In the genomic region with DNA sequence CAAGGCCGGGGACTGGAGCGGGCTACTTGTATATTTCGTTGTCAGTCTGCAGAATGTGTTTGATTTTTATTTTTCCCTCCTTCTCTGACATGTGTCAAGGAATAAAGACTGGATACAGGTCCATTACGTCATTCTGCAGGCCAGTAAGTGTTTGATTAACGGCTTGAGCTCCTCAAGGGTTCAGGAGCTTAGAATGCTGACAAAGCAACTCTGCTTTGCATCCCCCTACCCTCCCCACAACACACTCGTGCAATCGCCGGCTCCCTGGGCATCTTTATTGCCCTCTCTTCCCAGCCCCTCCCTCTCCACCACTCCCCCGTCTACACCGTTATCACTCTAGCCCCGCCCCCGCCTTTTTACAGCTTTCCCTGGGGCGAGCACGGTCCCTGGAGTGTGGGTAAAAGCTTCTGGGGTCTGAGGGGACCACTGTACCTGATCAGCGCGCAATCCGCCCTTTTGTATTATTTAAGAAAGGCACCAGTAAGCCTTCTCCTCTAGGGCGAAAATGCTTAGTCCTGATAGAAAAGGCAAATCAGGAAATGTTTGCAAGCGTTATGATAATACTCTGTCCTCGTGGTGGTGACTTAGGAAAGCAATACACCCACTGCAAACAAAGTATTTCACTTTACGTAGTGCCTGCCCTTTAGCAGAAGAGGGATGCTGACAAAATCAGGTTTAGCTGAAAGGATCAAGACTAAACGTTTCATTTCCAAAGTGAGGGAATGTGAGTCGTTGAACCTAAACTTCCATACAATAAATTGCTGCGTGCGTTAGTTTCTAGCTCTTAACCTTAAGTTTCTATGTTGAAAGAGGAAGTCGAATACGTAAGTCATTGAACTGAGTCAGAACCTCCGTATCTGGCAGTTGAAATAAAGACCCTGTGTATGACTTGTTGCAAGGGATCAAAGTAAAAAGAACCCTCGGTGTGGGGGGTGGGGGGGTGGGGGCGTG, we compare ENCODE assay signal across 1 cellular context.
A peak's percentile ranks its signal among the peaks of the same experiment; 100 is the strongest.
TF ChIP-seq lines count a peak whose summit lies in the region.

No MANE protein-coding gene starts in this region.

TF ChIP-seq in GM12878, 131 proteins besides CTCF, POLR2A, EP300 and RAD21 (continued from another document):
- TF ChIP-seq BCLAF1 (IDR thresholded peaks at IDR 0.05) (no peak), EGR1 (IDR thresholded peaks at IDR 0.05; ENCODE audit: borderline replicate concordance in 1 of 2, low read depth in 2 of 2, low read length in 2 of 2) (peak in 1 of 2 experiments; percentile 70; a peak in 2 of 3 replicates), TAF1 (IDR thresholded peaks at IDR 0.05; ENCODE audit: borderline replicate concordance, low read depth, low read length) (peak; percentile 32; the same call in 1 of the 2 replicates), RCOR1 (conservative IDR thresholded peaks at IDR 0.05; ENCODE audit: low read depth, low read length) (no peak), FOXM1 (IDR thresholded peaks at IDR 0.05; ENCODE audit: low read depth, low read length) (0 out of 2 replicates have a peak, but pooled peaks have one; percentile 6), POU2F2 (IDR thresholded peaks at IDR 0.05; ENCODE audit: borderline replicate concordance, low read depth, low read length) (no peak), KLF5 (IDR thresholded peaks at IDR 0.05; ENCODE audit: partially characterized antibody) (no peak), MTA2 (IDR thresholded peaks at IDR 0.05; ENCODE audit: low read depth) (peak; percentile 44), YBX1 (IDR thresholded peaks at IDR 0.05) (no peak), IKZF2 (IDR thresholded peaks at IDR 0.05) (peak in 1 of 2 experiments; percentile 71; a peak in 3 of 4 replicates), BRCA1 (IDR thresholded peaks at IDR 0.05; ENCODE audit: low read depth, low read length) (no peak), YY1 (IDR thresholded peaks at IDR 0.05; ENCODE audit: low read depth, low read length) (no peak), PRDM15 (CRISPR knock-in tag; IDR thresholded peaks at IDR 0.05) (peak; percentile 72), SUZ12 (IDR thresholded peaks at IDR 0.05; ENCODE audit: unreplicated experiment) (no peak), TCF7 (IDR thresholded peaks at IDR 0.05; ENCODE audit: borderline replicate concordance) (peak; percentile 55; the same call in 1 of the 2 replicates), CHD4 (IDR thresholded peaks at IDR 0.05) (no peak), PAX8 (IDR thresholded peaks at IDR 0.05) (no peak), FOXK2 (IDR thresholded peaks at IDR 0.05) (no peak), MEF2B (IDR thresholded peaks at IDR 0.05; ENCODE audit: partially characterized antibody, poor library complexity, severe bottlenecking) (peak; percentile 36), E2F8 (IDR thresholded peaks at IDR 0.05; ENCODE audit: low read depth, partially characterized antibody) (no peak), GABPA (IDR thresholded peaks at IDR 0.05; ENCODE audit: low read depth) (no peak), USF2 (IDR thresholded peaks at IDR 0.05; ENCODE audit: borderline replicate concordance, low read depth, low read length) (no peak), ETV6 (conservative IDR thresholded peaks at IDR 0.05 in 1 of 2, IDR thresholded peaks at IDR 0.05 in 1 of 2; ENCODE audit: borderline replicate concordance in 1 of 2, low read depth in 1 of 2) (no peak), POLR2AphosphoS2 (IDR thresholded peaks at IDR 0.05; ENCODE audit: low read depth, low read length) (no peak)
- TF ChIP-seq, protein P1, sequence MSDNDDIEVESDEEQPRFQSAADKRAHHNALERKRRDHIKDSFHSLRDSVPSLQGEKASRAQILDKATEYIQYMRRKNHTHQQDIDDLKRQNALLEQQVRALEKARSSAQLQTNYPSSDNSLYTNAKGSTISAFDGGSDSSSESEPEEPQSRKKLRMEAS (IDR thresholded peaks at IDR 0.05; ENCODE audit: low read depth, low read length) = no peak
- TF ChIP-seq, protein P2, sequence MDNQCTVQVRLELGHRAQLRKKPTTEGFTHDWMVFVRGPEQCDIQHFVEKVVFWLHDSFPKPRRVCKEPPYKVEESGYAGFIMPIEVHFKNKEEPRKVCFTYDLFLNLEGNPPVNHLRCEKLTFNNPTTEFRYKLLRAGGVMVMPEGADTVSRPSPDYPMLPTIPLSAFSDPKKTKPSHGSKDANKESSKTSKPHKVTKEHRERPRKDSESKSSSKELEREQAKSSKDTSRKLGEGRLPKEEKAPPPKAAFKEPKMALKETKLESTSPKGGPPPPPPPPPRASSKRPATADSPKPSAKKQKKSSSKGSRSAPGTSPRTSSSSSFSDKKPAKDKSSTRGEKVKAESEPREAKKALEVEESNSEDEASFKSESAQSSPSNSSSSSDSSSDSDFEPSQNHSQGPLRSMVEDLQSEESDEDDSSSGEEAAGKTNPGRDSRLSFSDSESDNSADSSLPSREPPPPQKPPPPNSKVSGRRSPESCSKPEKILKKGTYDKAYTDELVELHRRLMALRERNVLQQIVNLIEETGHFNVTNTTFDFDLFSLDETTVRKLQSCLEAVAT (IDR thresholded peaks at IDR 0.05) = peak; percentile 24
TF ChIP-seq in GM12878: peak in this region for 35.
